Comparison of ENCODE assay signal across 17 cellular contexts in genomic region chr14:53526190-53526589, GRCh38.
DNase-seq lines count a peak whose midpoint lies in the region; ATAC-seq and TF ChIP-seq lines count a peak whose summit lies in the region.
"Had no signal": no experiment of that assay in that cellular context is flagged by ENCODE, and none has a peak within 500 bp of the region (broad histone marks: within the 10 kb centered on the region; RNA-seq: fewer than 3 reads in every experiment).

No MANE protein-coding gene starts in this region.

- ATAC-seq in PC-3 (peak; percentile 30), T-helper 17 cell (no peak), HG03108 (IDR thresholded peaks at IDR 0.05; ENCODE audit: unreplicated experiment) (no peak)

- H3K4me3 ChIP-seq in PC-3 (ENCODE audit: low read length) (no peak overlapping the region), mesendoderm (ENCODE audit: low read length) (no peak overlapping the region), transverse colon (no peak overlapping the region)
- H3K4me3 ChIP-seq: BLaER1 had no signal

- TF ChIP-seq POLR2A in transverse colon (IDR thresholded peaks at IDR 0.05) = no peak

- H3K79me1 ChIP-seq in mesendoderm (ENCODE audit: low read length) = no peaks in the 10 kb centered on the region

- H3K27ac ChIP-seq in PC-3 (ENCODE audit: low read length) = no peak overlapping the region
- H3K27ac ChIP-seq in mesendoderm (ENCODE audit: low read depth, low read length) = no peak overlapping the region
- H3K27ac ChIP-seq in transverse colon = no peak overlapping the region
- H3K27ac ChIP-seq: 22Rv1, BLaER1, HL-60 had no signal

- H3K27ac Mint-ChIP-seq in T-helper 17 cell = no peak overlapping the region
- H3K27ac Mint-ChIP-seq: CD8-positive, alpha-beta memory T cell; HFFc6 had no signal

- H2BK5ac ChIP-seq in mesendoderm (ENCODE audit: low read length) = no peak overlapping the region

- no CpG with 5 or more reads among the region's 3 CpGs for WGBS in mesendoderm (ENCODE audit: extremely low coverage, insufficient coverage, low lambda C conversion rate)
- WGBS in transverse colon (ENCODE audit: low coverage in 1 of 2), 2 donors = 58 to 78% methylated on average over 2 to 3 of the region's 3 CpGs

- H4K8ac ChIP-seq in mesendoderm (ENCODE audit: low read depth, low read length) = no peak overlapping the region

- H2AK5ac ChIP-seq in mesendoderm (ENCODE audit: low read length) = no peak overlapping the region

- no peak overlapping the region for H2BK15ac ChIP-seq in mesendoderm (replicated peaks; ENCODE audit: low read depth)

- H2BK120ac ChIP-seq in mesendoderm (ENCODE audit: low read depth, low read length) = no peak overlapping the region

- DNase-seq in NK-92 (lab: John Stamatoyannopoulos, UW; ENCODE audit: unreplicated experiment) (peak; percentile 11), PC-3 (no peak), mesendoderm (no peak), T-helper 17 cell (no peak), transverse colon (no peak), NCI-H128 (lab: John Stamatoyannopoulos, UW; ENCODE audit: unreplicated experiment) (no peak)
- DNase-seq in NK-92 treated with Interleukin-12 subunit alpha and Interleukin-12 subunit beta, amount 100 ng/mL, for 24 hours (lab: John Stamatoyannopoulos, UW) = no peak
- DNase-seq: AML-193; Caco-2; CD8-positive, alpha-beta memory T cell; DND-41; GF-D8; HFFc6 had no signal

- H4K20me1 ChIP-seq in PC-3 (ENCODE audit: low read length) = no peaks in the 10 kb centered on the region
- H4K20me1 ChIP-seq: BLaER1 had no signal

- H3K27me3 Mint-ChIP-seq in T-helper 17 cell = no peaks in the 10 kb centered on the region

- POLR2A ChIA-PET in PC-3 (lab: Charles Lee; ENCODE audit: unreplicated experiment) = interaction anchor here (0.6 kb wide), 2 partner anchors 10 to 300 kb away, joined by 3 to 4 read pairs; no protein-coding TSS in a partner anchor

- H3K4me3 Mint-ChIP-seq in T-helper 17 cell = no peak overlapping the region
- H3K4me3 Mint-ChIP-seq: CD8-positive, alpha-beta memory T cell; HFFc6 had no signal

- H3K4me1 ChIP-seq in PC-3 (ENCODE audit: insufficient read depth, low read length) (0 out of 2 replicates have a peak, but pooled peaks cover 5% of the 10 kb centered on the region), mesendoderm (ENCODE audit: control insufficient read depth, low read depth, low read length) (no peaks in the 10 kb centered on the region), transverse colon (peaks cover 0 to 6% (median 0%) of the 10 kb centered on the region in 4 donors)
- H3K4me1 ChIP-seq: BLaER1 had no signal

- H3K79me2 ChIP-seq in PC-3 (ENCODE audit: low read length) (no peaks in the 10 kb centered on the region), mesendoderm (ENCODE audit: control insufficient read depth, insufficient read depth, low read length) (no peaks in the 10 kb centered on the region)

- no peak overlapping the region for H3K4me2 ChIP-seq in PC-3 (ENCODE audit: low read length)
- H3K4me2 ChIP-seq in mesendoderm (ENCODE audit: low read length) = no peak overlapping the region
- H3K4me2 ChIP-seq: BLaER1 had no signal

- H3K36me3 ChIP-seq in PC-3 (ENCODE audit: low read depth, low read length) = no peaks in the 10 kb centered on the region
- H3K36me3 ChIP-seq in mesendoderm (ENCODE audit: control insufficient read depth, insufficient read depth, low read length) = no peaks in the 10 kb centered on the region
- no peaks in the 10 kb centered on the region for H3K36me3 ChIP-seq in transverse colon
- H3K36me3 ChIP-seq: BLaER1 had no signal

- H2AFZ ChIP-seq in PC-3 (ENCODE audit: low read length) = no peak overlapping the region

- no peaks in the 10 kb centered on the region for H3K36me3 Mint-ChIP-seq in T-helper 17 cell (ENCODE audit: low read depth)

- no peak overlapping the region for H3K18ac ChIP-seq in mesendoderm (ENCODE audit: low read length)

- H3K4me1 Mint-ChIP-seq in T-helper 17 cell = no peaks in the 10 kb centered on the region
- H3K4me1 Mint-ChIP-seq: CD8-positive, alpha-beta memory T cell had no signal

- in situ Hi-C loops in transverse colon (cut with MboI; ENCODE audit: low pct_ligation_motif_present in 1 of 4, low pct_unique_long_range_greater_than_20kb in 1 of 4, low sequenced_read_pairs in 3 of 4) = loop anchor here (25.0 kb wide), 2 partner anchors 661 to 811 kb away; no protein-coding TSS in a partner anchor

- H3K9ac ChIP-seq in PC-3 (ENCODE audit: low read length) (no peak overlapping the region), mesendoderm (ENCODE audit: low read length) (no peak overlapping the region)
- H3K9ac ChIP-seq: BLaER1 had no signal

- H3K9me3 ChIP-seq in PC-3 (ENCODE audit: low read length) = no peaks in the 10 kb centered on the region
- H3K9me3 ChIP-seq in T-helper 17 cell (ENCODE audit: control insufficient read depth, low read length, poor library complexity, severe bottlenecking) = no peaks in the 10 kb centered on the region
- H3K9me3 ChIP-seq in transverse colon = no peaks in the 10 kb centered on the region
- H3K9me3 ChIP-seq: Caco-2 had no signal

- BruUV-seq in PC-3 (replicated peaks; lab: Mats Ljungman, UMichigan) = no TSS peak

- H3K27me3 ChIP-seq in PC-3 (ENCODE audit: low read length) (no peaks in the 10 kb centered on the region), mesendoderm (ENCODE audit: insufficient read depth, low read length, poor library complexity) (no peaks in the 10 kb centered on the region), transverse colon (no peaks in the 10 kb centered on the region)
- H3K27me3 ChIP-seq: BLaER1 had no signal

- H3K4ac ChIP-seq in mesendoderm (ENCODE audit: low read depth, low read length) = no peak overlapping the region

- TF ChIP-seq EP300 in transverse colon (IDR thresholded peaks at IDR 0.05; ENCODE audit: low read depth) = no peak

- peak overlapping the region; percentile 10 for H3K56ac ChIP-seq in mesendoderm (ENCODE audit: low read length)

- intact Hi-C loops in PC-3 (cut with micrococcal nuclease) (no loop called here), transverse colon (cut with DNase I; ENCODE audit: low total_unique reads) (no loop called here)

- H3F3A ChIP-seq in PC-3 (ENCODE audit: low read length, unreplicated experiment) = no peaks in the 10 kb centered on the region

- TF ChIP-seq CTCF in PC-3 (conservative IDR thresholded peaks at IDR 0.05; ENCODE audit: low read depth, low read length) = no peak
- no peak for TF ChIP-seq CTCF in transverse colon (IDR thresholded peaks at IDR 0.05)

- no peaks in the 10 kb centered on the region for H3K9me2 ChIP-seq in PC-3 (replicated peaks; ENCODE audit: low read length)

- no peak overlapping the region for H3K23ac ChIP-seq in mesendoderm (ENCODE audit: low read length)

- CTCF ChIA-PET in PC-3 (lab: Charles Lee) = no interaction called here

- H4K5ac ChIP-seq in mesendoderm (ENCODE audit: low read length) = no peak overlapping the region
